In genomic region chr17:39711071-39711470, GRCh38 we compare ENCODE assay signal across 1 cellular context. TPM values are rescaled to one million over a fixed set of nuclear protein-coding genes. Genes with fewer than 3 reads are reported as not detected.
"Had no signal": no experiment of that assay in that cellular context is flagged by ENCODE, and none has a peak within 500 bp of the region (broad histone marks: within the 10 kb centered on the region; RNA-seq: fewer than 3 reads in every experiment).

No MANE protein-coding gene starts in this region.

RNA-seq across cellular contexts. Expression of gene PNMT, which starts 42.8 kb away (rescaled TPM):
- total RNA-seq: urinary bladder had no signal
